In the genomic region with DNA sequence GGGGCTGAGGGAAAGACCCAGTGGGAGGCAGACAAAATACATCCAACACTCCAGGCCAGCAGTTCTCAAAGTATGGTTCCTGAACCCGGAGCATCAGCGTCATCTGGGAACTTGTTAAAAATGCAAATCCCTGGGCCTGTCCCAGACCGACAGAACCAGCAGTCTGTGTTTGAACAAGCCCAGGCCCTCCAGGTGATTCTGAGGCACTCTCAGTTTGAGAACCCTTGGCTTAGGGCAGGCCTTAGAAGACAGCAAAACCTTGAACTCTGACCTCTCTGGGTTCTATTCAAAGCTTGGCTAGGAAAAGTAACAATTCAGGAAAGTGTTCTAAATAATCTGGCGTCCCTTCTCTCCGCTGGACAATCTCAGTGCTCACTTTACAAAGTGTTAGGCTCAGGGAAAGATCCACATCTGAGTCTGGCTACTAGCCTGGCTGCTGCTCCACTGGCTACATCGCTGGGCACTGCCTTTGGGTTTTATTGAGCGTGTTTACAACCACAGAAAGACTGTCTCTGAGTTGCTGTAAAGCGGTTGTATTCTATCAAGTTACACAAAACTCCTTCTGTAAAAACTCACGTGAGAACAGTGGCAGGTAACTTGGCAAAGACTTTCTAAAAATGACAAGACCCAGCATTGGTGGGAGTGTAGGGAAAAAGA, we compare ENCODE assay signal across 15 cellular contexts.
A peak's percentile ranks its signal among the peaks of the same experiment; 100 is the strongest.
DNase-seq lines count a peak whose midpoint lies in the region; ATAC-seq and TF ChIP-seq lines count a peak whose summit lies in the region.
"Had no signal": no experiment of that assay in that cellular context is flagged by ENCODE, and none has a peak within 500 bp of the region (broad histone marks: within the 10 kb centered on the region; RNA-seq: fewer than 3 reads in every experiment).

No MANE protein-coding gene starts in this region.

- no peak for ATAC-seq in Right ventricle myocardium inferior
- no peak for ATAC-seq in heart left ventricle
- peak; percentile 31 for ATAC-seq in HG02798 (IDR thresholded peaks at IDR 0.05; ENCODE audit: poor library complexity, unreplicated experiment)
- ATAC-seq in upper lobe of left lung (ENCODE audit: low FRiP score in 2 of 2), result no peak

- H3K27ac ChIP-seq in heart left ventricle (peak overlapping the region in 1 of 12 donors; percentile 3), SK-N-SH (ENCODE audit: low read depth in 2 of 2, low read length in 1 of 2) (no peak overlapping the region), upper lobe of left lung (peak overlapping the region in 2 of 4 donors; percentile 31 to 75), caudate nucleus (ENCODE audit: low read depth, low read length) (no peak overlapping the region)
- H3K27ac ChIP-seq: lower lobe of right lung, parathyroid adenoma, upper lobe of right lung had no signal

- H3K27me3 ChIP-seq in heart left ventricle (no peaks in the 10 kb centered on the region), SK-N-SH (ENCODE audit: insufficient read depth) (no peaks in the 10 kb centered on the region), upper lobe of left lung (no peaks in the 10 kb centered on the region)
- H3K27me3 ChIP-seq: BE2C, dorsolateral prefrontal cortex, upper lobe of right lung had no signal

- H3K4me3 ChIP-seq in heart left ventricle (no peak overlapping the region), SK-N-SH (ENCODE audit: low read depth in 2 of 2, low read length in 1 of 2) (no peak overlapping the region), upper lobe of left lung (no peak overlapping the region)
- H3K4me3 ChIP-seq: dorsolateral prefrontal cortex, lower lobe of right lung, upper lobe of right lung had no signal

- peak overlapping the region; percentile 84 for H3K27ac Mint-ChIP-seq in activated CD4-positive, alpha-beta memory T cell treated with anti-CD3 and anti-CD28 coated beads for 36 hours

- no peaks in the 10 kb centered on the region for H3K27me3 Mint-ChIP-seq in activated CD4-positive, alpha-beta memory T cell treated with anti-CD3 and anti-CD28 coated beads for 36 hours

- H3K36me3 Mint-ChIP-seq in activated CD4-positive, alpha-beta memory T cell treated with anti-CD3 and anti-CD28 coated beads for 36 hours, result peaks cover 2% of the 10 kb centered on the region

- no peak overlapping the region for H3K4me2 ChIP-seq in SK-N-SH

- H3K79me2 ChIP-seq in SK-N-SH (ENCODE audit: insufficient read depth), result no peaks in the 10 kb centered on the region
- H3K79me2 ChIP-seq: parathyroid adenoma had no signal

- POLR2A ChIA-PET in activated CD4-positive, alpha-beta memory T cell treated with anti-CD3 and anti-CD28 coated beads for 36 hours (lab: Charles Lee), result interaction anchor here (1.1 to 2.6 kb wide), 3 partner anchors 10 to 79 kb away, joined by 4 to 7 read pairs (median 4); no protein-coding TSS in a partner anchor
- POLR2A ChIA-PET in SK-N-SH (lab: Yijun Ruan, JAX), result no interaction called here

- intact Hi-C loops in Right ventricle myocardium inferior (cut with DNase I), result no loop called here
- intact Hi-C loops in heart left ventricle (cut with DNase I), result no loop called here
- intact Hi-C loops in activated CD4-positive, alpha-beta memory T cell treated with anti-CD3 and anti-CD28 coated beads for 36 hours (cut with micrococcal nuclease), result loop anchor here (2.0 kb wide), 3 partner anchors 54 to 114 kb away; no protein-coding TSS in a partner anchor
- intact Hi-C loops in posterior cingulate gyrus (cut with DNase I), result no loop called here

- H3K4me1 Mint-ChIP-seq in activated CD4-positive, alpha-beta memory T cell treated with anti-CD3 and anti-CD28 coated beads for 36 hours (ENCODE audit: low read depth), result peaks cover 71% of the 10 kb centered on the region

- TF ChIP-seq RAD21 in SK-N-SH (IDR thresholded peaks at IDR 0.05; ENCODE audit: low read length), result no peak

- TF ChIP-seq CTCF in heart left ventricle (IDR thresholded peaks at IDR 0.05), result no peak
- no peak for TF ChIP-seq CTCF in SK-N-SH (IDR thresholded peaks at IDR 0.05)
- TF ChIP-seq CTCF in upper lobe of left lung (IDR thresholded peaks at IDR 0.05), result no peak

- no peaks in the 10 kb centered on the region for H3F3A ChIP-seq in SK-N-SH (replicated peaks; ENCODE audit: insufficient read depth)

- H3K9ac ChIP-seq in SK-N-SH, result no peak overlapping the region
- H3K9ac ChIP-seq: parathyroid adenoma had no signal

- H3K9me3 Mint-ChIP-seq in activated CD4-positive, alpha-beta memory T cell treated with anti-CD3 and anti-CD28 coated beads for 36 hours, result no peaks in the 10 kb centered on the region

- no peaks in the 10 kb centered on the region for H4K20me1 ChIP-seq in SK-N-SH (ENCODE audit: insufficient read depth)

- no peaks in the 10 kb centered on the region for H3K9me2 ChIP-seq in SK-N-SH

- CTCF ChIA-PET in activated CD4-positive, alpha-beta memory T cell treated with anti-CD3 and anti-CD28 coated beads for 36 hours (lab: Charles Lee), result interaction anchor here (1.6 kb wide), 1 partner anchor 89 kb away, joined by 3 read pairs; no protein-coding TSS in a partner anchor
- CTCF ChIA-PET in SK-N-SH (lab: Yijun Ruan, JAX), result no interaction called here

- 89 to 93% (median 92%) methylated on average over 9 of the region's 9 CpGs for WGBS in heart left ventricle, 4 donors
- 86% methylated on average over 7 of the region's 9 CpGs for WGBS in SK-N-SH (ENCODE audit: low lambda C conversion rate)
- 80 to 84% methylated on average over 6 to 9 of the region's 9 CpGs for WGBS in upper lobe of left lung, 2 donors

- H3K36me3 ChIP-seq in heart left ventricle, result no peaks in the 10 kb centered on the region
- no peaks in the 10 kb centered on the region for H3K36me3 ChIP-seq in SK-N-SH (replicated peaks in 1 of 2; ENCODE audit: control insufficient read depth in 1 of 2, insufficient read depth in 2 of 2, low read length in 1 of 2)
- no peaks in the 10 kb centered on the region for H3K36me3 ChIP-seq in upper lobe of left lung
- H3K36me3 ChIP-seq: BE2C, lower lobe of right lung, upper lobe of right lung had no signal

- no peak for TF ChIP-seq POLR2A in heart left ventricle (IDR thresholded peaks at IDR 0.05)
- TF ChIP-seq POLR2A in upper lobe of left lung (IDR thresholded peaks at IDR 0.05), result no peak

- peaks cover 0 to 40% (median 5%) of the 10 kb centered on the region in 12 donors for H3K4me1 ChIP-seq in heart left ventricle
- no peaks in the 10 kb centered on the region for H3K4me1 ChIP-seq in SK-N-SH (ENCODE audit: control insufficient read depth in 1 of 2, insufficient read depth in 2 of 2, low read depth in 1 of 2, low read length in 1 of 2)
- H3K4me1 ChIP-seq in upper lobe of left lung, result peaks cover 7 to 16% (median 11%) of the 10 kb centered on the region in 4 donors
- H3K4me1 ChIP-seq: BE2C, parathyroid adenoma had no signal

- TF ChIP-seq EP300 in SK-N-SH (IDR thresholded peaks at IDR 0.05; ENCODE audit: borderline replicate concordance in 1 of 2, low read depth in 1 of 2, low read length in 1 of 2), result no peak
- TF ChIP-seq EP300 in upper lobe of left lung (IDR thresholded peaks at IDR 0.05), result no peak

- H3K9me3 ChIP-seq in heart left ventricle (no peaks in the 10 kb centered on the region), SK-N-SH (no peaks in the 10 kb centered on the region), upper lobe of left lung (no peaks in the 10 kb centered on the region)
- H3K9me3 ChIP-seq: BE2C, lower lobe of right lung, upper lobe of right lung had no signal

- H2AFZ ChIP-seq in SK-N-SH (ENCODE audit: low read depth), result no peak overlapping the region
- H2AFZ ChIP-seq: parathyroid adenoma had no signal

- H3K4me3 Mint-ChIP-seq in activated CD4-positive, alpha-beta memory T cell treated with anti-CD3 and anti-CD28 coated beads for 36 hours, result no peak overlapping the region

- DNase-seq in Right ventricle myocardium inferior (ENCODE audit: missing footprints), result peak; percentile 34
- no peak for DNase-seq in heart left ventricle
- peak; percentile 40 for DNase-seq in activated CD4-positive, alpha-beta memory T cell treated with anti-CD3 and anti-CD28 coated beads for 36 hours
- DNase-seq in SK-N-SH, result no peak
- DNase-seq in upper lobe of left lung, result no peak
- no peak for DNase-seq in caudate nucleus (lab: John Stamatoyannopoulos, UW)
- DNase-seq in posterior cingulate gyrus, result no peak
- DNase-seq: activated gamma-delta T cell, BE2C, NCI-H1436 had no signal

TF ChIP-seq in SK-N-SH, 30 proteins besides CTCF, POLR2A, EP300 and RAD21:
- TF ChIP-seq MXI1 (IDR thresholded peaks at IDR 0.05; ENCODE audit: low read depth, low read length) (no peak), YY1 (IDR thresholded peaks at IDR 0.05; ENCODE audit: low read depth) (no peak), NFIC (IDR thresholded peaks at IDR 0.05; ENCODE audit: borderline replicate concordance) (no peak), NRF1 (IDR thresholded peaks at IDR 0.05; ENCODE audit: low read depth, low read length) (no peak), JUND (IDR thresholded peaks at IDR 0.05) (no peak), FOSL2 (IDR thresholded peaks at IDR 0.05; ENCODE audit: borderline replicate concordance, low read depth) (no peak), RFX5 (IDR thresholded peaks at IDR 0.05; ENCODE audit: low read length) (no peak), SMC3 (IDR thresholded peaks at IDR 0.05; ENCODE audit: low read depth, low read length) (no peak), EZH2phosphoT487 (IDR thresholded peaks at IDR 0.05; ENCODE audit: borderline replicate concordance, low read depth) (no peak)
- TF ChIP-seq, protein P1, sequence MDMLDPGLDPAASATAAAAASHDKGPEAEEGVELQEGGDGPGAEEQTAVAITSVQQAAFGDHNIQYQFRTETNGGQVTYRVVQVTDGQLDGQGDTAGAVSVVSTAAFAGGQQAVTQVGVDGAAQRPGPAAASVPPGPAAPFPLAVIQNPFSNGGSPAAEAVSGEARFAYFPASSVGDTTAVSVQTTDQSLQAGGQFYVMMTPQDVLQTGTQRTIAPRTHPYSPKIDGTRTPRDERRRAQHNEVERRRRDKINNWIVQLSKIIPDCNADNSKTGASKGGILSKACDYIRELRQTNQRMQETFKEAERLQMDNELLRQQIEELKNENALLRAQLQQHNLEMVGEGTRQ (IDR thresholded peaks at IDR 0.05; ENCODE audit: borderline replicate concordance, low read depth, low read length), result no peak
- TF ChIP-seq, protein P2, sequence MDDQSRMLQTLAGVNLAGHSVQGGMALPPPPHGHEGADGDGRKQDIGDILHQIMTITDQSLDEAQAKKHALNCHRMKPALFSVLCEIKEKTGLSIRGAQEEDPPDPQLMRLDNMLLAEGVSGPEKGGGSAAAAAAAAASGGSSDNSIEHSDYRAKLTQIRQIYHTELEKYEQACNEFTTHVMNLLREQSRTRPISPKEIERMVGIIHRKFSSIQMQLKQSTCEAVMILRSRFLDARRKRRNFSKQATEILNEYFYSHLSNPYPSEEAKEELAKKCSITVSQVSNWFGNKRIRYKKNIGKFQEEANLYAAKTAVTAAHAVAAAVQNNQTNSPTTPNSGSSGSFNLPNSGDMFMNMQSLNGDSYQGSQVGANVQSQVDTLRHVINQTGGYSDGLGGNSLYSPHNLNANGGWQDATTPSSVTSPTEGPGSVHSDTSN (IDR thresholded peaks at IDR 0.05), result no peak

Comparison
In these comparisons a context has a peak if more than half of its experiments do, and no peak if none do; other contexts are left out.
1. DNase-seq: peak in Right ventricle myocardium inferior (single experiment) and activated CD4-positive, alpha-beta memory T cell treated with anti-CD3 and anti-CD28 coated beads for 36 hours (single experiment); none in heart left ventricle (0 of 5), SK-N-SH (single experiment), upper lobe of left lung (0 of 2), caudate nucleus (0 of 61) and posterior cingulate gyrus (0 of 10).